Comparison of ENCODE assay signal across 13 cellular contexts in the genomic region with DNA sequence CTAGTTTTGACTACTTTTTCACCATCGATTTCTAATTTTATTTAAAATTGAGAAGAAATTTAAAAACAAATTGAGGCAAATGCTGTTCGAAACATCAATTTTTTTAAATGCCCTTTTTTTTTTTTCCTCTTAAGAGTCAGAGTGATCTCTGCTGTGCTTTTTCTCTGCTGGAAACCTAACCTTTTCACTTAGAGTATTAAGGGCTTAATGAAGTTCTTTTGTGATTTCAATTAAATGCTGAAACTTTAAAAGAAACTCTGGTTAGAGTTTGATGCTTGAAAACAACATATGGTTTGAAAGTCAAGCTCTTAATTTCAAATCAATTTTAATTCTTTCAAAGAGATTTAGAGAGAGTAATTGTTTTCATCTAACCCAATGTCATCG.
DNase-seq lines count a peak whose midpoint lies in the region; ATAC-seq and TF ChIP-seq lines count a peak whose summit lies in the region.
"Had no signal": no experiment of that assay in that cellular context is flagged by ENCODE, and none has a peak within 500 bp of the region (broad histone marks: within the 10 kb centered on the region; RNA-seq: fewer than 3 reads in every experiment).

No MANE protein-coding gene starts in this region.

- no peaks in the 10 kb centered on the region; the same call in 1 of the 2 replicates for H4K20me1 ChIP-seq in GM23338 (replicated peaks; ENCODE audit: insufficient read depth)
- peaks cover 12% of the 10 kb centered on the region for H4K20me1 ChIP-seq in neural progenitor cell (ENCODE audit: low read depth)
- H4K20me1 ChIP-seq: BLaER1 treated with 17β-estradiol and CSF1 and Interleukin-3, amounts not matched to agents 10 nM and 100 nM had no signal

- peak; percentile 47 for DNase-seq in GM23338 (ENCODE audit: low spot score)
- peak; percentile 47 for DNase-seq in NT2/D1 (ENCODE audit: low read depth, low spot score)
- peak; percentile 28 for DNase-seq in neural progenitor cell (ENCODE audit: low spot score)
- no peak for DNase-seq in activated CD8-positive, alpha-beta memory T cell treated with anti-CD3 and anti-CD28 coated beads, Interleukin-2, amount 50 U/mL, for 48 hours
- no peak for DNase-seq in Peyer's patch
- DNase-seq in HPDE6-E6E7 (ENCODE audit: extremely low spot score), result no peak
- no peak for DNase-seq in foreskin keratinocyte
- DNase-seq: CD4-positive, CD25-positive, alpha-beta regulatory T cell; DMS53; IMR-90 had no signal

- H3K4me2 ChIP-seq in GM23338, result peak overlapping the region; percentile 18
- H3K4me2 ChIP-seq in neural progenitor cell, result peak overlapping the region; percentile 64

- H3K4me3 ChIP-seq in GM23338, result peak overlapping the region; percentile 27; the same call in 1 of the 2 replicates
- no peak overlapping the region for H3K4me3 ChIP-seq in NT2/D1 (ENCODE audit: insufficient read length, low read depth)
- H3K4me3 ChIP-seq in iPS-15b (ENCODE audit: low read depth, low read length), result peak overlapping the region; percentile 28
- peak overlapping the region; percentile 21 for H3K4me3 ChIP-seq in neural progenitor cell
- H3K4me3 ChIP-seq in Peyer's patch, result no peak overlapping the region
- H3K4me3 ChIP-seq: BLaER1 treated with 17β-estradiol and CSF1 and Interleukin-3, amounts not matched to agents 10 nM and 100 nM had no signal

- H3K27me3 Mint-ChIP-seq in GM23338 (ENCODE audit: insufficient read depth, low read depth, poor library complexity), result no peaks in the 10 kb centered on the region
- H3K27me3 Mint-ChIP-seq in neural progenitor cell (ENCODE audit: insufficient read depth, low read depth), result peaks cover 5% of the 10 kb centered on the region
- H3K27me3 Mint-ChIP-seq: CD4-positive, CD25-positive, alpha-beta regulatory T cell had no signal

- no peak for TF ChIP-seq POLR2A in Peyer's patch (IDR thresholded peaks at IDR 0.05)

- no peaks in the 10 kb centered on the region for H3K79me2 ChIP-seq in GM23338 (replicated peaks; ENCODE audit: insufficient read depth)
- H3K79me2 ChIP-seq in neural progenitor cell (ENCODE audit: low read depth), result peaks cover 7% of the 10 kb centered on the region

- peaks cover 25% of the 10 kb centered on the region for H3K4me1 ChIP-seq in GM23338 (ENCODE audit: insufficient read depth)
- peaks cover 3% of the 10 kb centered on the region for H3K4me1 ChIP-seq in NT2/D1 (ENCODE audit: insufficient read depth, insufficient read length)
- H3K4me1 ChIP-seq in iPS-15b (ENCODE audit: control insufficient read depth, insufficient read depth, low read length), result peaks cover 15% of the 10 kb centered on the region
- peaks cover 26% of the 10 kb centered on the region for H3K4me1 ChIP-seq in neural progenitor cell
- peaks cover 0 to 6% (median 0%) of the 10 kb centered on the region in 4 donors for H3K4me1 ChIP-seq in Peyer's patch
- no peaks in the 10 kb centered on the region for H3K4me1 ChIP-seq in foreskin keratinocyte

- no peaks in the 10 kb centered on the region for H3K36me3 ChIP-seq in GM23338 (ENCODE audit: insufficient read depth)
- no peaks in the 10 kb centered on the region for H3K36me3 ChIP-seq in NT2/D1 (ENCODE audit: insufficient read depth, insufficient read length, low read length)
- no peaks in the 10 kb centered on the region for H3K36me3 ChIP-seq in iPS-15b (ENCODE audit: control insufficient read depth, insufficient read depth, low read length)
- peaks cover 2% of the 10 kb centered on the region for H3K36me3 ChIP-seq in neural progenitor cell
- no peaks in the 10 kb centered on the region for H3K36me3 ChIP-seq in Peyer's patch
- H3K36me3 ChIP-seq: BLaER1 treated with 17β-estradiol and CSF1 and Interleukin-3, amounts not matched to agents 10 nM and 100 nM had no signal

- TF ChIP-seq CTCF in GM23338 (conservative IDR thresholded peaks at IDR 0.05; ENCODE audit: low read depth in 2 of 2) (no peak), neural progenitor cell (IDR thresholded peaks at IDR 0.05) (no peak), Peyer's patch (IDR thresholded peaks at IDR 0.05) (no peak), foreskin keratinocyte (conservative IDR thresholded peaks at IDR 0.05) (no peak)

- no peak overlapping the region for H3K4me3 Mint-ChIP-seq in GM23338
- no peak overlapping the region for H3K4me3 Mint-ChIP-seq in neural progenitor cell
- H3K4me3 Mint-ChIP-seq: CD4-positive, CD25-positive, alpha-beta regulatory T cell had no signal

- H3K36me3 Mint-ChIP-seq in GM23338 (ENCODE audit: low read depth) (no peaks in the 10 kb centered on the region), neural progenitor cell (peaks cover 15% of the 10 kb centered on the region)

- H3K9ac ChIP-seq in NT2/D1 (ENCODE audit: insufficient read length, low read depth), result no peak overlapping the region
- no peak overlapping the region for H3K9ac ChIP-seq in iPS-15b (ENCODE audit: low read depth, low read length)
- no peak overlapping the region for H3K9ac ChIP-seq in neural progenitor cell
- H3K9ac ChIP-seq: BLaER1 treated with 17β-estradiol and CSF1 and Interleukin-3, amounts not matched to agents 10 nM and 100 nM had no signal

- H3F3A ChIP-seq in GM23338 (replicated peaks; ENCODE audit: low read depth), result no peaks in the 10 kb centered on the region
- peaks cover 31% of the 10 kb centered on the region for H3F3A ChIP-seq in neural progenitor cell (ENCODE audit: low read depth)

- ATAC-seq in GM23338 (peak; percentile 79), foreskin keratinocyte (no peak)

- no peaks in the 10 kb centered on the region for H3K9me2 ChIP-seq in GM23338 (ENCODE audit: insufficient read depth)

- H3K27ac ChIP-seq in GM23338 (ENCODE audit: low read depth) (no peak overlapping the region), neural progenitor cell (peak overlapping the region; percentile 87), Peyer's patch (no peak overlapping the region), foreskin keratinocyte (no peak overlapping the region)
- H3K27ac ChIP-seq: BLaER1 treated with 17β-estradiol and CSF1 and Interleukin-3, amounts not matched to agents 10 nM and 100 nM had no signal

- H3K9me3 Mint-ChIP-seq in GM23338 (no peaks in the 10 kb centered on the region), neural progenitor cell (no peaks in the 10 kb centered on the region)
- H3K9me3 Mint-ChIP-seq: H9 had no signal

- H3K4me1 Mint-ChIP-seq in GM23338 (peaks cover 28% of the 10 kb centered on the region), neural progenitor cell (peaks cover 24% of the 10 kb centered on the region)

- H3K9me3 ChIP-seq in NT2/D1 (ENCODE audit: insufficient read depth, low read length), result no peaks in the 10 kb centered on the region
- H3K9me3 ChIP-seq in iPS-15b (ENCODE audit: control insufficient read depth, insufficient read depth, low read length), result no peaks in the 10 kb centered on the region
- H3K9me3 ChIP-seq in neural progenitor cell (ENCODE audit: low read depth), result no peaks in the 10 kb centered on the region
- no peaks in the 10 kb centered on the region for H3K9me3 ChIP-seq in Peyer's patch
- H3K9me3 ChIP-seq: BLaER1 treated with 17β-estradiol and CSF1 and Interleukin-3, amounts not matched to agents 10 nM and 100 nM had no signal

- H3K27me3 ChIP-seq in GM23338 (ENCODE audit: insufficient read depth) (no peaks in the 10 kb centered on the region), NT2/D1 (ENCODE audit: insufficient read depth, insufficient read length) (no peaks in the 10 kb centered on the region), iPS-15b (ENCODE audit: control insufficient read depth, insufficient read depth, low read length) (no peaks in the 10 kb centered on the region), neural progenitor cell (no peaks in the 10 kb centered on the region), Peyer's patch (no peaks in the 10 kb centered on the region), foreskin keratinocyte (no peaks in the 10 kb centered on the region)
- H3K27me3 ChIP-seq: BLaER1 treated with 17β-estradiol and CSF1 and Interleukin-3, amounts not matched to agents 10 nM and 100 nM had no signal

- H2AFZ ChIP-seq in GM23338, result no peak overlapping the region
- H2AFZ ChIP-seq in neural progenitor cell (replicated peaks), result no peak overlapping the region

- H3K27ac Mint-ChIP-seq in GM23338 (no peak overlapping the region), neural progenitor cell (peak overlapping the region; percentile 87)
- H3K27ac Mint-ChIP-seq: CD4-positive, CD25-positive, alpha-beta regulatory T cell had no signal

TF ChIP-seq in GM23338, 12 proteins besides CTCF, POLR2A, EP300 and RAD21:
- TF ChIP-seq STAT1 (IDR thresholded peaks at IDR 0.05; ENCODE audit: unreplicated experiment) (no peak), ZNF114 (CRISPR knock-in tag; IDR thresholded peaks at IDR 0.05) (no peak), NANOG (IDR thresholded peaks at IDR 0.05; ENCODE audit: borderline replicate concordance) (peak; percentile 75; the same call in 1 of the 2 replicates)

Comparison
In these comparisons a context has a peak if more than half of its experiments do, and no peak if none do; other contexts are left out.
1. DNase-seq: peak in GM23338 (single experiment), NT2/D1 (single experiment) and neural progenitor cell (single experiment); none in activated CD8-positive, alpha-beta memory T cell treated with anti-CD3 and anti-CD28 coated beads, Interleukin-2, amount 50 U/mL, for 48 hours (single experiment), Peyer's patch (0 of 3), HPDE6-E6E7 (single experiment) and foreskin keratinocyte (0 of 2).
2. H3K4me3 ChIP-seq: peak in GM23338 (single experiment), iPS-15b (single experiment) and neural progenitor cell (single experiment); none in NT2/D1 (single experiment) and Peyer's patch (0 of 4).